In genomic region chr11:93868404-93868803, GRCh38 we compare ENCODE assay signal across 12 cellular contexts. TPM values are rescaled to one million over a fixed set of nuclear protein-coding genes. Genes with fewer than 3 reads are reported as not detected.
DNase-seq lines count a peak whose midpoint lies in the region; ATAC-seq, FAIRE-seq and TF ChIP-seq lines count a peak whose summit lies in the region.
"Not testable (repeated sequence)": the region's sequence is repeated elsewhere in the genome, so short reads cannot be mapped to it uniquely, and the experiment has no call there.
"Had no signal": no experiment of that assay in that cellular context is flagged by ENCODE, and none has a peak within 500 bp of the region (broad histone marks: within the 10 kb centered on the region; RNA-seq: fewer than 3 reads in every experiment).

No MANE protein-coding gene starts in this region.

- not testable (repeated sequence) for H3K27ac ChIP-seq in AG04450 (ENCODE audit: low read depth, low read length); PC-9; K562 (ENCODE audit: extremely low read depth, low read depth, low read length)

- H3K4me2 ChIP-seq in PC-9; K562 (ENCODE audit: insufficient read depth, low read length): not testable (repeated sequence)

- H3K9me2 ChIP-seq in PC-9 (ENCODE audit: insufficient read depth): not testable (repeated sequence)

- not testable (repeated sequence) for H3K9me3 Mint-ChIP-seq in nephron progenitor cell

- not testable (repeated sequence) for H3F3A ChIP-seq in PC-9 (ENCODE audit: insufficient read depth, low read depth)

- H3K36me3 Mint-ChIP-seq in nephron progenitor cell (ENCODE audit: low read depth): not testable (repeated sequence)

- not testable (repeated sequence) for BruUV-seq in PC-9 (replicated peaks; lab: Mats Ljungman, UMichigan); K562 (replicated peaks; lab: Mats Ljungman, UMichigan)

- in situ Hi-C loops in K562 (cut with MboI): not testable (repeated sequence)

- H3K9me3 ChIP-seq in AG04450 (ENCODE audit: control insufficient read depth, insufficient read depth, low read length); PC-9 (ENCODE audit: insufficient read depth, low read depth); K562 (replicated peaks; ENCODE audit: control insufficient read depth, insufficient read depth, low read depth, low read length): not testable (repeated sequence)

- not testable (repeated sequence) for H3K27me3 Mint-ChIP-seq in nephron progenitor cell (ENCODE audit: low read depth, poor library complexity)

- H3K36me3 ChIP-seq in PC-9 (ENCODE audit: low read depth); K562 (ENCODE audit: control insufficient read depth, insufficient read depth, low read length): not testable (repeated sequence)

- not testable (repeated sequence) for H3K4me3 Mint-ChIP-seq in nephron progenitor cell

- not testable (repeated sequence) for H3K27me3 ChIP-seq in AG04450 (ENCODE audit: control insufficient read depth, insufficient read depth, low read length); PC-9 (ENCODE audit: insufficient read depth, low read depth); K562 (ENCODE audit: control insufficient read depth in 2 of 2, insufficient read depth in 2 of 2, low read length in 2 of 2)

- not testable (repeated sequence) for H3K27ac Mint-ChIP-seq in nephron progenitor cell

- peak in 1 of 2 experiments; percentile 56; a peak in 2 of 4 replicates for TF ChIP-seq RAD21 in K562 (CRISPR knock-in tag; conservative IDR thresholded peaks at IDR 0.05 in 1 of 2, IDR thresholded peaks at IDR 0.05 in 1 of 2)

- H4K20me1 ChIP-seq in PC-9 (ENCODE audit: insufficient read depth); K562 (replicated peaks; ENCODE audit: control insufficient read depth, insufficient read depth, low read length): not testable (repeated sequence)

- H3K9ac ChIP-seq in K562 (ENCODE audit: insufficient read depth in 1 of 2, low read depth in 2 of 2, low read length in 2 of 2): not testable (repeated sequence)

- H3K79me2 ChIP-seq in PC-9 (ENCODE audit: low read depth); K562 (ENCODE audit: control insufficient read depth, insufficient read depth, low read length): not testable (repeated sequence)

- not testable (repeated sequence) for DNase-seq in AG04450 (ENCODE audit: low read depth, low spot score); GM10266 (ENCODE audit: extremely low spot score); HFF-Myc (ENCODE audit: extremely low read depth, low read depth); PC-9; nephron progenitor cell
- peak; percentile 30 for DNase-seq in NAMALWA (ENCODE audit: low spot score)
- DNase-seq in K562 (ENCODE audit: extremely low read depth in 1 of 4, low spot score in 3 of 4): peak; percentile 36 to 51 (median 40)
- DNase-seq in erythroblast (lab: John Stamatoyannopoulos, UW): peak; percentile 24 to 47

- ATAC-seq in K562: peak; percentile 45

- CTCF ChIA-PET in AG04450 (lab: Charles Lee); PC-9 (lab: Charles Lee); K562 (lab: Yijun Ruan, JAX; ENCODE audit: low intra/inter-chr PET ratio): not testable (repeated sequence)

- not testable (repeated sequence) for H3K4me3 ChIP-seq in AG04450 (ENCODE audit: low read depth, low read length); HFF-Myc (replicated peaks; ENCODE audit: low read depth, low read length); PC-9; K562

- not testable (repeated sequence) for H3K4me1 ChIP-seq in PC-9 (replicated peaks; ENCODE audit: insufficient read depth); K562 (replicated peaks in 1 of 2; ENCODE audit: control insufficient read depth in 2 of 2, insufficient read depth in 2 of 2, low read length in 2 of 2)

- POLR2A ChIA-PET in AG04450 (lab: Yijun Ruan, JAX); PC-9 (lab: Charles Lee; ENCODE audit: unreplicated experiment); K562 (lab: Yijun Ruan, JAX): not testable (repeated sequence)

- H3K4me1 Mint-ChIP-seq in nephron progenitor cell: not testable (repeated sequence)

- intact Hi-C loops in PC-9 (cut with micrococcal nuclease; ENCODE audit: unreplicated experiment); K562 (cut with micrococcal nuclease): not testable (repeated sequence)

- TF ChIP-seq CTCF in AG04450 (IDR thresholded peaks at IDR 0.05; ENCODE audit: low read depth, low read length) (peak; percentile 23), GM10266 (IDR thresholded peaks at IDR 0.05; ENCODE audit: control insufficient read depth, insufficient read depth, low read depth, missing control alignments) (peak; percentile 24), HFF-Myc (IDR thresholded peaks at IDR 0.05; ENCODE audit: low read depth, low read length, missing control alignments) (peak; percentile 49), PC-9 (conservative IDR thresholded peaks at IDR 0.05) (peak; percentile 70), K562 (IDR thresholded peaks at IDR 0.05 in 2 of 3, conservative IDR thresholded peaks at IDR 0.05 in 1 of 3; ENCODE audit: insufficient read depth in 2 of 3, low read depth in 1 of 3, low read length in 3 of 3) (peak; percentile 52 to 69 (median 56)), nephron progenitor cell (IDR thresholded peaks at IDR 0.05) (peak; percentile 5)

- not testable (repeated sequence) for H3K9me1 ChIP-seq in K562 (ENCODE audit: control insufficient read depth, insufficient read depth, low read length)

- TF ChIP-seq POLR2A in K562 (conservative IDR thresholded peaks at IDR 0.05); erythroblast (IDR thresholded peaks at IDR 0.05; ENCODE audit: low read length): not testable (repeated sequence)

- WGBS in K562 (ENCODE audit: insufficient coverage, low coverage, missing lambda C conversion rate): 23% methylated on average over 2 of the region's 2 CpGs

- H2AFZ ChIP-seq in PC-9; K562 (ENCODE audit: low read depth, low read length): not testable (repeated sequence)

- peak; percentile 85 for FAIRE-seq in K562 (lab: Jason Lieb, UNC)

- not testable (repeated sequence) for TF ChIP-seq EP300 in K562 (IDR thresholded peaks at IDR 0.05; ENCODE audit: low read length)

TF ChIP-seq in K562, 482 proteins besides CTCF, POLR2A, EP300 and RAD21 (continues in another document):
- TF ChIP-seq PHF21A (IDR thresholded peaks at IDR 0.05; ENCODE audit: borderline replicate concordance, low read depth) (0 out of 2 replicates have a peak, but pooled peaks have one; percentile 28), EGR1 (conservative IDR thresholded peaks at IDR 0.05) (peak; percentile 26; the same call in 1 of the 2 replicates), NFIC (IDR thresholded peaks at IDR 0.05) (0 out of 2 replicates have a peak, but pooled peaks have one; percentile 17), VEZF1 (CRISPR knock-in tag; IDR thresholded peaks at IDR 0.05) (peak; percentile 52), YY1 (IDR thresholded peaks at IDR 0.05; ENCODE audit: borderline replicate concordance in 1 of 3, control insufficient read depth in 1 of 3, extremely low read depth in 1 of 3, insufficient read depth in 3 of 3, insufficient read length in 1 of 3, insufficient replicate concordance in 2 of 3, low read depth in 1 of 3, low read length in 2 of 3) (peak in 1 of 3 experiments; percentile 68), ZEB2 (IDR thresholded peaks at IDR 0.05) (0 out of 2 replicates have a peak, but pooled peaks have one; percentile 25)

RNA-seq across cellular contexts. Expression of gene VSTM5, which starts 18.0 kb away (rescaled TPM):
- 0.55 and 0.57 TPM in 2 replicates for polyA plus RNA-seq in AG04450 (2011; rRNA removed)
- 0.48 and 2.3 TPM in 2 replicates for polyA minus RNA-seq in AG04450 (2011; rRNA and poly(A)+ RNA removed)
- 0.81 and 1.2 TPM in 2 replicates for total RNA-seq in PC-9 (2021)
- total RNA-seq in K562 (2011; cell fraction: chromatin; rRNA removed; ENCODE audit: low replicate concordance): not detected in 2 replicates
- total RNA-seq in K562 (2011; cell fraction: nucleolus; rRNA removed): not detected in 2 replicates
- not detected in 2 replicates for total RNA-seq in K562 (2011; cell fraction: nucleoplasm; rRNA removed)
- total RNA-seq in K562 (2014; rRNA removed): not detected in 2 replicates
- not detected in 2 replicates for total RNA-seq in K562 (2014; rRNA removed; fragmentation: Illumina TruSeq; extraction: Trizol)
- total RNA-seq in K562 (2015; rRNA removed; fragmentation: Illumina TruSeq; extraction: Trizol): not detected in 2 replicates
- not detected in 2 replicates for total RNA-seq in K562 (2021)
- polyA plus RNA-seq in K562 (2011; rRNA removed): not detected in 2 replicates
- not detected in 2 replicates for polyA plus RNA-seq in K562 (2011; cell fraction: cytosol; rRNA removed)
- not detected in 2 replicates for polyA plus RNA-seq in K562 (2011; cell fraction: nucleus; rRNA removed)
- 0.03 TPM in 1 of 2 replicates, not detected in the other for polyA plus RNA-seq in K562 (2012)
- polyA plus RNA-seq in K562 (2014; fragmentation: Illumina TruSeq; extraction: Trizol): not detected in 2 replicates
- under 1 TPM in 1 of 2 experiments, not detected in 1; 0.01 TPM for polyA plus RNA-seq in K562 (2014; fragmentation: Nextera tagmentation; extraction: Ambion mirVana)
- not detected in 2 replicates for polyA plus RNA-seq in K562 (2014; rRNA removed)
- not detected in 2 replicates for polyA minus RNA-seq in K562 (2011; rRNA and poly(A)+ RNA removed)
- not detected in 2 replicates for polyA minus RNA-seq in K562 (2011; cell fraction: cytosol; rRNA and poly(A)+ RNA removed)
- not detected in 2 replicates for polyA minus RNA-seq in K562 (2011; cell fraction: nucleus; rRNA and poly(A)+ RNA removed)
- total RNA-seq: activated CD4-positive, alpha-beta memory T cell treated with anti-CD3 and anti-CD28 coated beads, Interleukin-2, amount 10 ng/mL, durations not matched to agents 7 days and 5 days; left ventricle myocardium superior; naive thymus-derived CD8-positive, alpha-beta T cell had no signal
- polyA plus RNA-seq: aorta; naive thymus-derived CD8-positive, alpha-beta T cell had no signal

Comparison
In these comparisons a context has a peak if more than half of its experiments do, and no peak if none do; other contexts are left out.
1. CTCF ChIP-seq: peak in every context shown above with its lines; median percentile 70 in PC-9; 56 in K562; 49 in HFF-Myc; 24 in GM10266; 23 in AG04450; 5 in nephron progenitor cell.